In genomic region chr19:1568320-1569019, GRCh38 we compare ENCODE assay signal across 8 cellular contexts. TPM values are rescaled to one million over a fixed set of nuclear protein-coding genes. Genes with fewer than 3 reads are reported as not detected.
A peak's percentile ranks its signal among the peaks of the same experiment; 100 is the strongest.
DNase-seq lines count a peak whose midpoint lies in the region; ATAC-seq, FAIRE-seq and TF ChIP-seq lines count a peak whose summit lies in the region.

TSS of gene MEX3D (minus strand) at chr19:1568325. CDS start at chr19:1568058, 267 bp downstream.

- H3K4me3 ChIP-seq in HUES6 (ENCODE audit: low read depth, low read length) = peak within 1 kb of the TSS; percentile 93
- H3K4me3 ChIP-seq in pancreas = peak within 1 kb of the TSS; percentile 40 to 67 (median 66)
- H3K4me3 ChIP-seq in testis = peak within 1 kb of the TSS; percentile 67 to 76

- no peaks in the 10 kb centered on the region for H3K9me3 Mint-ChIP-seq in activated naive CD8-positive, alpha-beta T cell (ENCODE audit: low read depth)

- no peaks in the 10 kb centered on the region for H3K9me3 ChIP-seq in HUES6 (ENCODE audit: control insufficient read depth, insufficient read depth, low read depth, low read length)
- no peaks in the 10 kb centered on the region for H3K9me3 ChIP-seq in pancreas
- H3K9me3 ChIP-seq in testis = no peaks in the 10 kb centered on the region

- no peak within 1 kb of the TSS for H3K27ac Mint-ChIP-seq in activated naive CD8-positive, alpha-beta T cell

- H3K4me1 ChIP-seq in HUES6 (ENCODE audit: control insufficient read depth, insufficient read depth, low read length) (peaks cover 7% of the 10 kb centered on the region), pancreas (peaks cover 0 to 4% (median 4%) of the 10 kb centered on the region in 3 donors), testis (peaks cover 6% of the 10 kb centered on the region)

- TF ChIP-seq CTCF in pancreas (IDR thresholded peaks at IDR 0.05) (no peak), testis (IDR thresholded peaks at IDR 0.05) (no peak)

- no peaks in the 10 kb centered on the region for H3K36me3 Mint-ChIP-seq in activated naive CD8-positive, alpha-beta T cell

- peak; percentile 6; the same call in 1 of the 3 replicates for ATAC-seq in SK-N-SH treated with all-trans-retinoic acid at 6 μM for 48 hours
- peak; percentile 86 to 90 (median 88) for ATAC-seq in pancreas

- no peaks in the 10 kb centered on the region for H3K27me3 Mint-ChIP-seq in activated naive CD8-positive, alpha-beta T cell

- 7 to 14% methylated on average over 30 to 63 of the region's 63 CpGs for WGBS in pancreas, 2 donors
- WGBS in testis, 2 donors = 15% methylated on average over 11 to 13 of the region's 63 CpGs

- DNase-seq in NCI-H2081 (lab: John Stamatoyannopoulos, UW) (peak; percentile 70 to 79), NCI-H2081 treated with DMSO at 0.1 percent for 48 hours (lab: John Stamatoyannopoulos, UW) (no peak), glomerular visceral epithelial cell (ENCODE audit: extremely low spot score) (peak; percentile 89), pancreas (peak; percentile 57 to 94 (median 84)), testis (peak; percentile 77)

- H3K36me3 ChIP-seq in HUES6 (ENCODE audit: control insufficient read depth, insufficient read depth, low read length) (peaks cover 14% of the 10 kb centered on the region), pancreas (no peaks in the 10 kb centered on the region), testis (ENCODE audit: low read depth, missing control alignments) (no peaks in the 10 kb centered on the region)

- peak within 1 kb of the TSS; percentile 99 for H3K9ac ChIP-seq in HUES6 (ENCODE audit: low read length)

- H3K4me3 Mint-ChIP-seq in activated naive CD8-positive, alpha-beta T cell = peak within 1 kb of the TSS; percentile 40

- H3K27me3 ChIP-seq in HUES6 (ENCODE audit: control insufficient read depth, insufficient read depth, low read length) = peaks cover 24% of the 10 kb centered on the region
- no peaks in the 10 kb centered on the region for H3K27me3 ChIP-seq in pancreas
- H3K27me3 ChIP-seq in testis = no peaks in the 10 kb centered on the region

- intact Hi-C loops in pancreas (cut with DNase I) = loop anchor here in 1 of 3 donors (10.0 kb wide), 1 partner anchor 86 kb away; the partner anchor contains the start of gene TCF3
- intact Hi-C loops in testis (cut with DNase I; ENCODE audit: low total_unique reads) = no loop called here

- H3K4me1 Mint-ChIP-seq in activated naive CD8-positive, alpha-beta T cell (ENCODE audit: low read depth) = peaks cover 1% of the 10 kb centered on the region

- no peak for FAIRE-seq in pancreas (lab: Jason Lieb, UNC)

- no peak for TF ChIP-seq POLR2A in testis (IDR thresholded peaks at IDR 0.05)

- peak within 1 kb of the TSS; percentile 90; the same call in 1 of the 2 replicates for H3K27ac ChIP-seq in HUES6 (ENCODE audit: low read depth, low read length)
- H3K27ac ChIP-seq in pancreas = peak within 1 kb of the TSS; percentile 43 to 83 (median 74)
- H3K27ac ChIP-seq in testis = peak within 1 kb of the TSS; percentile 81 to 87

TF ChIP-seq in SK-N-SH treated with all-trans-retinoic acid at 6 μM for 48 hours, 23 proteins besides CTCF, POLR2A, EP300 and RAD21:
- no peak for TF ChIP-seq CSRNP3 (CRISPR knock-in tag; IDR thresholded peaks at IDR 0.05)
- TF ChIP-seq TCF4 (CRISPR knock-in tag; IDR thresholded peaks at IDR 0.05; ENCODE audit: borderline replicate concordance) = no peak
- no peak for TF ChIP-seq ISL1 (CRISPR knock-in tag; IDR thresholded peaks at IDR 0.05)
- TF ChIP-seq PPARA (CRISPR knock-in tag; IDR thresholded peaks at IDR 0.05; ENCODE audit: borderline replicate concordance) = no peak
- TF ChIP-seq RARB (CRISPR knock-in tag; IDR thresholded peaks at IDR 0.05) = no peak
- no peak for TF ChIP-seq POU6F1 (CRISPR knock-in tag; IDR thresholded peaks at IDR 0.05; ENCODE audit: borderline replicate concordance, low read depth)
- TF ChIP-seq SNAI2 (CRISPR knock-in tag; IDR thresholded peaks at IDR 0.05) = no peak
- TF ChIP-seq ZC3H10 (CRISPR knock-in tag; IDR thresholded peaks at IDR 0.05) = no peak
- TF ChIP-seq PATZ1 (CRISPR knock-in tag; IDR thresholded peaks at IDR 0.05; ENCODE audit: borderline replicate concordance) = no peak
- no peak for TF ChIP-seq ZNF565 (CRISPR knock-in tag; conservative IDR thresholded peaks at IDR 0.05; ENCODE audit: low read depth)
- TF ChIP-seq CSDC2 (CRISPR knock-in tag; IDR thresholded peaks at IDR 0.05) = no peak
- no peak for TF ChIP-seq BACH2 (CRISPR knock-in tag; IDR thresholded peaks at IDR 0.05; ENCODE audit: borderline replicate concordance)
- no peak for TF ChIP-seq ZNF8 (CRISPR knock-in tag; IDR thresholded peaks at IDR 0.05)
- no peak for TF ChIP-seq ZFP30 (CRISPR knock-in tag; IDR thresholded peaks at IDR 0.05)

RNA-seq across cellular contexts. Expression of gene MEX3D, which starts in this region (rescaled TPM):
- 10 to 100 TPM in 4 of 6 donors, 1 to 10 TPM in 2; 8.1 to 21.2 (median 10.3) TPM for total RNA-seq in pancreas
- 1 to 10 TPM; 2.6 to 4.3 TPM for polyA plus RNA-seq in pancreas
- 100 to 1,000 TPM; 127 to 211 TPM for total RNA-seq in testis
- polyA plus RNA-seq in testis (ENCODE audit: insufficient read depth, low read depth, low replicate concordance) = 45.6 TPM

Comparison
In these comparisons a context has a peak if more than half of its experiments do, and no peak if none do; other contexts are left out.
1. RNA of gene MEX3D (total RNA-seq): 127 to 211 TPM in testis; 8.1 to 21.2 TPM in pancreas; every median in the first group is over 4 times any median in the second.
2. Peak in every context shown above with its lines, with median percentiles within 50 percentile points of each other: H3K27ac ChIP-seq and H3K4me3 ChIP-seq.